In the genomic region with DNA sequence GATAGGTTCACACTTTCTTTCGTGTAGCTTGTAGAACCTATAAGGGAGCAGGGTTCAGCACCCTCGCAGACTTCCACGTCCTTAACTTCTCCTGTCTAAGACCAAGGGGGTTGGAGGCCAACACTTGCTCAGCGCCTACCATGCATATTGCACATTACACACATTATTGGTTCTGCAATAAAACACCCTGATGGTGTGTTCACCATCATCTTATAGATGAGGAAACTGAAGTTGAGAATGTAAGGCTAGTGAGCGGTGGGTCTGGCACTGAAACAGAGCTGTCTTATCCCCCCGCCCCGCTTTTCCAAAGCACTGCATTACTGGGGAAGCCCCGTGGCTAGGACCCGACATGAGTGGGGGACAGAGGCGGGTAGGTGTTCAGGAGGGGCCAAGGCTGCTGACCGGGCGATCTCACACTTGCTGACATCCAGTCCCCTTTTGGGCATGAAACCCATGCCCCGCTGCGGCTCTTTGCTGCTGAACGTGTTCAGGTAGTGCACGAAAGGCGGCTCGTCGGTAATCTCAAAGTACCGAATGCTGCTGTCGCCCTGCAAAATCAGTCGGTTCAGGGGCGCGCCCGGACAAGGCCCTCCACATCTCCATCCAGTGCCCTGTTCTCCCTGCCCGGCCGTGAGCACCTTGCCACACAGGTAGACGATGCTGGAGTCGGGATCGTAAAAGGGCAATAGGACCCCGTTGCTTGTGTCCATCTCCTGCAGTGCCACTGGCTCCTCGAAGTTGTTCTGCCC, we compare ENCODE assay signal across 8 cellular contexts. TPM values are rescaled to one million over a fixed set of nuclear protein-coding genes. Genes with fewer than 3 reads are reported as not detected.
A peak's percentile ranks its signal among the peaks of the same experiment; 100 is the strongest.
DNase-seq lines count a peak whose midpoint lies in the region; ATAC-seq and TF ChIP-seq lines count a peak whose summit lies in the region.

No MANE protein-coding gene starts in this region.

- H3K14ac ChIP-seq in mesenchymal stem cell (ENCODE audit: low read length in 2 of 2): no peak overlapping the region

- peak overlapping the region; percentile 69 for H4K8ac ChIP-seq in mesenchymal stem cell (ENCODE audit: low read length)

- H2BK12ac ChIP-seq in mesenchymal stem cell (ENCODE audit: low read length in 2 of 2): no peak overlapping the region

- peak overlapping the region in 1 of 2 experiments; percentile 77 for H3K18ac ChIP-seq in mesenchymal stem cell (ENCODE audit: low read depth in 1 of 2, low read length in 2 of 2)

- WGBS in mesenchymal stem cell: 39% methylated on average over 32 of the region's 32 CpGs

- H2AFZ ChIP-seq in mesenchymal stem cell (ENCODE audit: low read depth, low read length): no peak overlapping the region

- H3K4ac ChIP-seq in mesenchymal stem cell (ENCODE audit: low read depth in 1 of 2, low read length in 2 of 2): no peak overlapping the region

- H3K4me3 ChIP-seq in adipocyte (ENCODE audit: low read length) (peak overlapping the region; percentile 47), mesenchymal stem cell (ENCODE audit: insufficient read depth in 1 of 2, low read depth in 1 of 2, low read length in 2 of 2) (peak overlapping the region in 1 of 2 experiments; percentile 73), upper lobe of right lung (peak overlapping the region; percentile 51)

- DNase-seq in left ventricle myocardium superior (peak; percentile 51), cardiac septum (ENCODE audit: low spot score) (no peak), adipocyte (ENCODE audit: low read depth) (no peak), mesenchymal stem cell (no peak), upper lobe of right lung (no peak), dermis blood vessel endothelial cell (no peak), GF-D8 (lab: John Stamatoyannopoulos, UW) (no peak)

- H2BK120ac ChIP-seq in mesenchymal stem cell (ENCODE audit: low read depth, low read length): no peak overlapping the region

- H4K91ac ChIP-seq in mesenchymal stem cell (ENCODE audit: low read length): no peak overlapping the region

- H3K9me3 ChIP-seq in adipocyte (ENCODE audit: control insufficient read depth, low read length) (no peaks in the 10 kb centered on the region), mesenchymal stem cell (ENCODE audit: control insufficient read depth, low read length) (no peaks in the 10 kb centered on the region), upper lobe of right lung (no peaks in the 10 kb centered on the region)

- H3K27me3 ChIP-seq in adipocyte (replicated peaks; ENCODE audit: control insufficient read depth, insufficient read depth, low read length) (no peaks in the 10 kb centered on the region), mesenchymal stem cell (ENCODE audit: control insufficient read depth in 1 of 2, insufficient read depth in 1 of 2, low read length in 2 of 2) (peaks cover 8 to 9% of the 10 kb centered on the region in 2 experiments), upper lobe of right lung (no peaks in the 10 kb centered on the region)

- intact Hi-C loops in left ventricle myocardium superior (cut with micrococcal nuclease): no loop called here
- intact Hi-C loops in cardiac septum (cut with DNase I): loop anchor here (5.0 to 10.0 kb wide), 2 partner anchors 161 to 318 kb away; a partner anchor contains a TSS
- intact Hi-C loops in upper lobe of right lung (cut with DNase I): no loop called here

- no peak for ATAC-seq in left ventricle myocardium superior
- ATAC-seq in upper lobe of right lung: no peak
- ATAC-seq in GM18511 (IDR thresholded peaks at IDR 0.05; ENCODE audit: unreplicated experiment): no peak

- H3K4me2 ChIP-seq in mesenchymal stem cell (ENCODE audit: low read length, poor library complexity, severe bottlenecking): peak overlapping the region; percentile 93

- H2BK5ac ChIP-seq in mesenchymal stem cell (ENCODE audit: low read depth, low read length, poor library complexity, severe bottlenecking): no peak overlapping the region

- no peak overlapping the region for H2AK5ac ChIP-seq in mesenchymal stem cell (ENCODE audit: low read length, severe bottlenecking)

- H2BK15ac ChIP-seq in mesenchymal stem cell (ENCODE audit: low read depth, poor library complexity, severe bottlenecking): peak overlapping the region; percentile 12

- TF ChIP-seq CTCF in upper lobe of right lung (IDR thresholded peaks at IDR 0.05): no peak

- H3K9ac ChIP-seq in adipocyte (ENCODE audit: low read length): peak overlapping the region; percentile 19
- H3K9ac ChIP-seq in mesenchymal stem cell (ENCODE audit: low read length): peak overlapping the region; percentile 48

- no peaks in the 10 kb centered on the region for H3K36me3 ChIP-seq in adipocyte (ENCODE audit: control insufficient read depth, insufficient read depth, low read length, severe bottlenecking)
- peaks cover 0 to 20% of the 10 kb centered on the region in 2 experiments for H3K36me3 ChIP-seq in mesenchymal stem cell (ENCODE audit: control insufficient read depth in 1 of 2, insufficient read depth in 2 of 2, low read depth in 1 of 2, low read length in 2 of 2)
- no peaks in the 10 kb centered on the region for H3K36me3 ChIP-seq in upper lobe of right lung

- no peak overlapping the region for H3K23ac ChIP-seq in mesenchymal stem cell (ENCODE audit: low read length in 2 of 2)

- no peaks in the 10 kb centered on the region for H3K79me1 ChIP-seq in mesenchymal stem cell (replicated peaks; ENCODE audit: low read length, poor library complexity, severe bottlenecking)

- H3K27ac ChIP-seq in mesenchymal stem cell (ENCODE audit: low read length, poor library complexity, severe bottlenecking): no peak overlapping the region
- H3K27ac ChIP-seq in upper lobe of right lung: no peak overlapping the region

- peaks cover 23% of the 10 kb centered on the region for H3K4me1 ChIP-seq in adipocyte (ENCODE audit: control insufficient read depth, insufficient read depth, low read length)
- peaks cover 57% of the 10 kb centered on the region for H3K4me1 ChIP-seq in mesenchymal stem cell (ENCODE audit: control insufficient read depth, insufficient read depth, low read depth, low read length)
- H3K4me1 ChIP-seq in upper lobe of right lung: peaks cover 47% of the 10 kb centered on the region

RNA-seq across cellular contexts. Expression of a gene that starts 6.2 kb away (rescaled TPM):
- total RNA-seq in left ventricle myocardium superior (104 TPM), cardiac septum (128 TPM), upper lobe of right lung (7.7 TPM), dermis blood vessel endothelial cell (1.6 and 3.9 TPM in 2 replicates)
- 2.9 TPM for polyA plus RNA-seq in mesenchymal stem cell (2013, experiment 1 of 2)
- 2.5 TPM for polyA plus RNA-seq in mesenchymal stem cell (2013, experiment 2 of 2)

RNA-seq across cellular contexts. Expression of a gene that starts 23.5 kb away (rescaled TPM):
- total RNA-seq in left ventricle myocardium superior (8.3 TPM), cardiac septum (8.1 TPM), upper lobe of right lung (6.8 TPM), dermis blood vessel endothelial cell (7.7 and 13.9 TPM in 2 replicates)
- polyA plus RNA-seq in mesenchymal stem cell (2013, experiment 1 of 2): 3.6 TPM
- polyA plus RNA-seq in mesenchymal stem cell (2013, experiment 2 of 2): 2.7 TPM

RNA-seq across cellular contexts. Expression of a gene that starts 27.0 kb away (rescaled TPM):
- total RNA-seq in left ventricle myocardium superior (31.5 TPM), cardiac septum (36.2 TPM), upper lobe of right lung (64.8 TPM), dermis blood vessel endothelial cell (40.7 and 87.2 TPM in 2 replicates)
- polyA plus RNA-seq in mesenchymal stem cell (2013, experiment 1 of 2): 29.2 TPM
- 28.5 TPM for polyA plus RNA-seq in mesenchymal stem cell (2013, experiment 2 of 2)

RNA-seq across cellular contexts. Expression of a gene that starts 48.0 kb away (rescaled TPM):
- total RNA-seq in left ventricle myocardium superior: 40.1 TPM
- total RNA-seq in cardiac septum: 31.9 TPM
- 23.6 TPM for polyA plus RNA-seq in mesenchymal stem cell (2013, experiment 1 of 2)
- polyA plus RNA-seq in mesenchymal stem cell (2013, experiment 2 of 2): 23.8 TPM
- total RNA-seq in upper lobe of right lung: 51.9 TPM
- 34.5 and 52.2 TPM in 2 replicates for total RNA-seq in dermis blood vessel endothelial cell

RNA-seq across cellular contexts. Expression of a gene that starts 49.6 kb away (rescaled TPM):
- 6.4 TPM for total RNA-seq in left ventricle myocardium superior
- 5.8 TPM for total RNA-seq in cardiac septum
- polyA plus RNA-seq in mesenchymal stem cell (2013, experiment 1 of 2): 5.5 TPM
- 5.2 TPM for polyA plus RNA-seq in mesenchymal stem cell (2013, experiment 2 of 2)
- total RNA-seq in upper lobe of right lung: 10.9 TPM
- 8.1 and 8.8 TPM in 2 replicates for total RNA-seq in dermis blood vessel endothelial cell

Comparison
In these comparisons a context has a peak if more than half of its experiments do, and no peak if none do; other contexts are left out.
1. RNA of a gene that starts 6.2 kb away (total RNA-seq): 128 TPM in cardiac septum (single experiment) and 104 TPM in left ventricle myocardium superior (single experiment); 7.7 TPM in upper lobe of right lung (single experiment) and 1.6 to 3.9 TPM in dermis blood vessel endothelial cell; every median in the first group is over 10 times any median in the second.